ENCODE assay signal across 1 cellular context in the genomic region with DNA sequence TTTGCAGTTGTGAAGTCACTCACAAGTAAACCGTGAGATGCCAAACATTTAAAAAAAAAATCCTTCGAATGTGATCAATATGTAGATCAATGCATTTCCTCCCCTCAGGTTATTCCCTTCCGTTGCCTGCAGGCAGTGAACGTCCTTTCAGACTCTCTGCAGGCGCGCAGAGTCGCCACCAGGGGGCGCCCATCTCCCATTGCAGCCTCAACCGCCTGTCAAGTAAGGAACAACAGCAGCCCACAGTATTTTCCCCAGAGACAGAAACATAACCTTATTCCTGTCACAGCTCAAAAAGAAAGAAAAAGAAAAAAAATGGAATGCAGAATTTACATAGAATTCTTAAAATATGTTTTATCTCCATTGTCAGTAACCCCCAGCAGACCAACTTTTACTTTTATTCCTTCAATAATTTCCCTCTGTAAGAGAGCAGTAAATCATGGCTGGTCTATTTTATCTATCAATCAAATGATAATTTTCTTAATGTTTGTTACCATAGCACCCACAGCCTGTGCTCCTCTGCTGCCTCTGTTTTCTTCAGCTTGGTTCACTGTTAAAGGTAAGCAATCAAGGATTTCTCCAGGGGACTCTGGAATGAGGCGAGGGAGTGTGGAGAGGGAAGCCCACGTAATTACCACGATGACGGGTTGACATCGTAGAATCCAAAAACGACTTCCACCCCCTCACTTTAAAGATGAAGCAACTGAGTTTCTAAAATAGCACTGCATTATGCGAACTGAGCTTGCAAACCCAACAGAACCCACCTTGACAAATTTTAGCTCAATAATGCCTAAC.
A peak's percentile ranks its signal among the peaks of the same experiment; 100 is the strongest.
TF ChIP-seq lines count a peak whose summit lies in the region.

No MANE protein-coding gene starts in this region.

TF ChIP-seq in GM12878, 131 proteins besides CTCF, POLR2A, EP300 and RAD21 (continued from another document):
- no peak for TF ChIP-seq REST (IDR thresholded peaks at IDR 0.05; ENCODE audit: low read depth, low read length)
- TF ChIP-seq, protein P1, sequence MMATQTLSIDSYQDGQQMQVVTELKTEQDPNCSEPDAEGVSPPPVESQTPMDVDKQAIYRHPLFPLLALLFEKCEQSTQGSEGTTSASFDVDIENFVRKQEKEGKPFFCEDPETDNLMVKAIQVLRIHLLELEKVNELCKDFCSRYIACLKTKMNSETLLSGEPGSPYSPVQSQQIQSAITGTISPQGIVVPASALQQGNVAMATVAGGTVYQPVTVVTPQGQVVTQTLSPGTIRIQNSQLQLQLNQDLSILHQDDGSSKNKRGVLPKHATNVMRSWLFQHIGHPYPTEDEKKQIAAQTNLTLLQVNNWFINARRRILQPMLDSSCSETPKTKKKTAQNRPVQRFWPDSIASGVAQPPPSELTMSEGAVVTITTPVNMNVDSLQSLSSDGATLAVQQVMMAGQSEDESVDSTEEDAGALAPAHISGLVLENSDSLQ (IDR thresholded peaks at IDR 0.05), result peak; percentile 56; the same call in 1 of the 2 replicates
- TF ChIP-seq STAT1 (conservative IDR thresholded peaks at IDR 0.05), result no peak
- no peak for TF ChIP-seq NR2C1 (IDR thresholded peaks at IDR 0.05)
- TF ChIP-seq ATF2 (IDR thresholded peaks at IDR 0.05; ENCODE audit: low read length), result no peak
- TF ChIP-seq POLR2AphosphoS5 (IDR thresholded peaks at IDR 0.05; ENCODE audit: low read length), result no peak
- no peak for TF ChIP-seq ZNF687 (IDR thresholded peaks at IDR 0.05)
- no peak for TF ChIP-seq ZBTB40 (IDR thresholded peaks at IDR 0.05; ENCODE audit: borderline replicate concordance)
- TF ChIP-seq NRF1 (conservative IDR thresholded peaks at IDR 0.05; ENCODE audit: low read depth, low read length), result no peak
- TF ChIP-seq CBFB (IDR thresholded peaks at IDR 0.05; ENCODE audit: low read depth), result no peak
- TF ChIP-seq ZNF217 (IDR thresholded peaks at IDR 0.05), result no peak
- TF ChIP-seq POLR2AphosphoS2 (IDR thresholded peaks at IDR 0.05; ENCODE audit: low read depth, low read length), result no peak
- TF ChIP-seq SMC3 (IDR thresholded peaks at IDR 0.05; ENCODE audit: borderline replicate concordance, low read length), result peak; percentile 51; the same call in 1 of the 2 replicates
